Comparison of ENCODE assay signal across 1 cellular context in genomic region chr16:88814144-88814502, GRCh38.
TF ChIP-seq lines count a peak whose summit lies in the region.

No MANE protein-coding gene starts in this region.

TF ChIP-seq in HCT116, 20 proteins besides CTCF, POLR2A, EP300 and RAD21 (continued from another document):
- TF ChIP-seq, protein P1, sequence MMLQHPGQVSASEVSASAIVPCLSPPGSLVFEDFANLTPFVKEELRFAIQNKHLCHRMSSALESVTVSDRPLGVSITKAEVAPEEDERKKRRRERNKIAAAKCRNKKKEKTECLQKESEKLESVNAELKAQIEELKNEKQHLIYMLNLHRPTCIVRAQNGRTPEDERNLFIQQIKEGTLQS (IDR thresholded peaks at IDR 0.05), result no peak
- no peak for TF ChIP-seq CEBPB (IDR thresholded peaks at IDR 0.05; ENCODE audit: low read depth)
